Comparison of ENCODE assay signal across 1 cellular context in the genomic region with DNA sequence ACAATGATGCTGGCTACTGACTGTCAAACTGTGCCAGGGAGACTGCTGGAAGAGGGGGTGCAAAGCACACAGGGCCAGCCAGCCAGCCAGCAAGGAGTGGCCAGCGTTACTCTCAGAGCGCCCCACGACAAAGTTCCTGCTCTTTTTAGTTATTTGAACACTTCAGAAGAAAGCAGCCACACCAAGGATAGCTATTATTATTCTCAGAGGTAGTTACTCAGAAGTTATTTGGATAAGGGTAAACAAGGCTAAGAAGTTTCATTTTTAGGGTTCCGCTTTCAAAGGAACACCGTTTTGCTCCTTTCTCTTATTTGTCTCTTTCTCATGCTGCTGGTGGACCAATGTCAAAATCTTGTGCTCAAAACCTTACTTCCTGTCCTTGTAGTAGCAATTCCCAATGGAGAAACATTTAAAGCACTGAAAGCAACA.
TF ChIP-seq lines count a peak whose summit lies in the region.

No MANE protein-coding gene starts in this region.

TF ChIP-seq in H1, 55 proteins besides CTCF, POLR2A, EP300 and RAD21:
- no peak for TF ChIP-seq CBX8 (IDR thresholded peaks at IDR 0.05; ENCODE audit: borderline replicate concordance, low read depth, low read length)
- TF ChIP-seq NRF1 (IDR thresholded peaks at IDR 0.05; ENCODE audit: low read depth, low read length) = no peak
- TF ChIP-seq CHD1 (IDR thresholded peaks at IDR 0.05; ENCODE audit: low read depth, low read length) = no peak
- no peak for TF ChIP-seq GTF2F1 (IDR thresholded peaks at IDR 0.05; ENCODE audit: borderline replicate concordance, low read depth, low read length)
- no peak for TF ChIP-seq BACH1 (IDR thresholded peaks at IDR 0.05; ENCODE audit: low read length)
- TF ChIP-seq PHF8 (conservative IDR thresholded peaks at IDR 0.05; ENCODE audit: low read depth, low read length) = no peak
- TF ChIP-seq RFX5 (IDR thresholded peaks at IDR 0.05; ENCODE audit: borderline replicate concordance, low read depth, low read length) = no peak
- no peak for TF ChIP-seq KDM1A (IDR thresholded peaks at IDR 0.05; ENCODE audit: borderline replicate concordance, low read length)
- TF ChIP-seq TCF12 (IDR thresholded peaks at IDR 0.05; ENCODE audit: low read depth, low read length) = no peak
- no peak for TF ChIP-seq NANOG (IDR thresholded peaks at IDR 0.05; ENCODE audit: insufficient read depth, low read depth, low read length, poor library complexity, severe bottlenecking)
- TF ChIP-seq TEAD4 (IDR thresholded peaks at IDR 0.05; ENCODE audit: low read depth, low read length) = no peak
- no peak for TF ChIP-seq SP2 (IDR thresholded peaks at IDR 0.05; ENCODE audit: low read length)
- no peak for TF ChIP-seq TAF7 (optimal IDR thresholded peaks at IDR 0.05; ENCODE audit: borderline replicate concordance, low read depth, low read length)
- TF ChIP-seq TAF1 (IDR thresholded peaks at IDR 0.05; ENCODE audit: low read depth, low read length) = no peak
- no peak for TF ChIP-seq CTBP2 (IDR thresholded peaks at IDR 0.05; ENCODE audit: borderline replicate concordance, insufficient read depth, insufficient read length, low read length)
- TF ChIP-seq CEBPB (IDR thresholded peaks at IDR 0.05; ENCODE audit: low read depth, low read length) = no peak
- no peak for TF ChIP-seq RXRA (IDR thresholded peaks at IDR 0.05; ENCODE audit: insufficient read depth, low read depth, low read length)
- no peak for TF ChIP-seq RNF2 (IDR thresholded peaks at IDR 0.05; ENCODE audit: borderline replicate concordance, low read depth, low read length, missing control alignments, poor library complexity, severe bottlenecking)
- TF ChIP-seq CBX5 (IDR thresholded peaks at IDR 0.05; ENCODE audit: low read depth, low read length) = no peak
- no peak for TF ChIP-seq RBBP5 (IDR thresholded peaks at IDR 0.05; ENCODE audit: borderline replicate concordance, low read depth, low read length)
